Comparison of ENCODE assay signal across 11 cellular contexts in genomic region chr1:204323887-204324286, GRCh38.
DNase-seq lines count a peak whose midpoint lies in the region; ATAC-seq and TF ChIP-seq lines count a peak whose summit lies in the region.
"Had no signal": no experiment of that assay in that cellular context is flagged by ENCODE, and none has a peak within 500 bp of the region (broad histone marks: within the 10 kb centered on the region; RNA-seq: fewer than 3 reads in every experiment).

No MANE protein-coding gene starts in this region.

- no peak overlapping the region for H3K4me3 ChIP-seq in epithelial cell of esophagus (ENCODE audit: low read length)
- no peak overlapping the region for H3K4me3 ChIP-seq in HAP-1
- H3K4me3 ChIP-seq: adrenal gland, SJSA1 had no signal

- no peaks in the 10 kb centered on the region for H3K9me3 ChIP-seq in HAP-1
- H3K9me3 ChIP-seq: adrenal gland, SJSA1 had no signal

- peak; percentile 48 for DNase-seq in GM04503 (ENCODE audit: low read depth)
- peak; percentile 0 for DNase-seq in NOMO-1 treated with dmso at 0.1 percent for 144 hours (lab: John Stamatoyannopoulos, UW; ENCODE audit: unreplicated experiment)
- DNase-seq in epithelial cell of esophagus (ENCODE audit: low read depth), result peak; percentile 95
- peak; percentile 4 to 35 for DNase-seq in stimulated activated CD4-positive, alpha-beta T cell treated with anti-CD3 and anti-CD28 coated beads, Interleukin-12 subunit alpha, Interleukin-12 subunit beta, amount 100 ng/mL, for 24 hours (ENCODE audit: low read depth in 2 of 2)
- DNase-seq in HAP-1 (ENCODE audit: low spot score in 2 of 2), result no peak
- DNase-seq in midbrain (lab: John Stamatoyannopoulos, UW), result no peak
- DNase-seq in NCI-H2171 treated with DMSO at 0.1 percent for 48 hours (lab: John Stamatoyannopoulos, UW), result no peak
- DNase-seq: MM.1S had no signal

- no peak for ATAC-seq in GM19397 (IDR thresholded peaks at IDR 0.05; ENCODE audit: unreplicated experiment)

- peak; percentile 25 for TF ChIP-seq CTCF in epithelial cell of esophagus (IDR thresholded peaks at IDR 0.05; ENCODE audit: insufficient read depth, low read depth, low read length, missing control alignments)

- 0 out of 2 replicates have a peak, but pooled peaks cover 4% of the 10 kb centered on the region for H3K27me3 ChIP-seq in HAP-1 (ENCODE audit: low read depth)
- H3K27me3 ChIP-seq: adrenal gland, SJSA1 had no signal

- H3K4me1 ChIP-seq in HAP-1, result no peaks in the 10 kb centered on the region

- H3K36me3 ChIP-seq in HAP-1 (replicated peaks), result no peaks in the 10 kb centered on the region
- H3K36me3 ChIP-seq: adrenal gland, SJSA1 had no signal

- in situ Hi-C loops in HAP-1 (cut with MboI; ENCODE audit: low sequenced_read_pairs), result no loop called here

Comparison
In these comparisons a context has a peak if more than half of its experiments do, and no peak if none do; other contexts are left out.
1. DNase-seq: peak in GM04503 (single experiment), NOMO-1 treated with dmso at 0.1 percent for 144 hours (single experiment), epithelial cell of esophagus (single experiment) and stimulated activated CD4-positive, alpha-beta T cell treated with anti-CD3 and anti-CD28 coated beads, Interleukin-12 subunit alpha, Interleukin-12 subunit beta, amount 100 ng/mL, for 24 hours (2 of 2); none in HAP-1 (0 of 2), midbrain (single experiment) and NCI-H2171 treated with DMSO at 0.1 percent for 48 hours (single experiment).